Comparison of ENCODE assay signal across 18 cellular contexts in genomic region chr10:21097926-21098355, GRCh38.
"Had no signal": no experiment of that assay in that cellular context is flagged by ENCODE, and none has a peak within 500 bp of the region (broad histone marks: within the 10 kb centered on the region; RNA-seq: fewer than 3 reads in every experiment).

No MANE protein-coding gene starts in this region.

- H3K27ac Mint-ChIP-seq: activated naive CD4-positive, alpha-beta T cell treated with anti-CD3 and anti-CD28 coated beads, Interleukin-2, amount 10 ng/mL, durations not matched to agents 7 days and 5 days; activated T-helper 2 cell treated with anti-CD3 and anti-CD28 coated beads, Interferon-gamma antibody, Interleukin-2, Interleukin-4, amounts not matched to agents 10 μg/mL and 5 μg/mL and 100 μg/mL, durations not matched to agents 14 hours and 24 hours and 36 hours; natural killer cell; T-helper 17 cell had no signal

- H3K27ac ChIP-seq: psoas muscle, spleen, transverse colon had no signal

- H3K9me3 ChIP-seq: adrenal gland, body of pancreas, mucosa of descending colon, psoas muscle, right lobe of liver, spleen, transverse colon had no signal

- H3K36me3 ChIP-seq: adrenal gland, right lobe of liver, spleen, transverse colon had no signal

- H3K4me1 ChIP-seq: psoas muscle, right lobe of liver, spleen, transverse colon had no signal

- H3K27me3 ChIP-seq: adrenal gland, body of pancreas, right lobe of liver, spleen, transverse colon had no signal

- H3K4me3 Mint-ChIP-seq: activated naive CD4-positive, alpha-beta T cell treated with anti-CD3 and anti-CD28 coated beads, Interleukin-2, amount 10 ng/mL, durations not matched to agents 7 days and 5 days; natural killer cell; T-helper 17 cell had no signal

- H3K4me3 ChIP-seq: adrenal gland, body of pancreas, lung, mucosa of descending colon, psoas muscle, right lobe of liver, spleen, transverse colon had no signal

- H3K36me3 Mint-ChIP-seq: activated naive CD4-positive, alpha-beta T cell treated with anti-CD3 and anti-CD28 coated beads, Interleukin-2, amount 10 ng/mL, durations not matched to agents 7 days and 5 days; natural killer cell had no signal

- H3K9me3 Mint-ChIP-seq: activated naive CD4-positive, alpha-beta T cell treated with anti-CD3 and anti-CD28 coated beads, Interleukin-2, amount 10 ng/mL, durations not matched to agents 7 days and 5 days; activated T-helper 2 cell treated with anti-CD3 and anti-CD28 coated beads, Interferon-gamma antibody, Interleukin-2, Interleukin-4, amounts not matched to agents 10 μg/mL and 5 μg/mL and 100 μg/mL, durations not matched to agents 14 hours and 24 hours and 36 hours; natural killer cell had no signal

- H3K27me3 Mint-ChIP-seq: activated naive CD4-positive, alpha-beta T cell treated with anti-CD3 and anti-CD28 coated beads, Interleukin-2, amount 10 ng/mL, durations not matched to agents 7 days and 5 days had no signal

- DNase-seq: activated naive CD4-positive, alpha-beta T cell treated with anti-CD3 and anti-CD28 coated beads, Interleukin-2, amount 10 ng/mL, durations not matched to agents 7 days and 5 days; cerebellar nuclear complex; hypothalamus; mucosa of descending colon; natural killer cell; occipital lobe; psoas muscle; right lobe of liver; spleen; stimulated activated CD4-positive, alpha-beta T cell treated with anti-CD3 and anti-CD28 coated beads, Interleukin-1b, Interleukin-23, amount 100 ng/mL, for 48 hours; stimulated activated naive CD4-positive, alpha-beta T cell; substantia nigra; T-helper 17 cell; transverse colon had no signal

- H3K4me1 Mint-ChIP-seq: activated naive CD4-positive, alpha-beta T cell treated with anti-CD3 and anti-CD28 coated beads, Interleukin-2, amount 10 ng/mL, durations not matched to agents 7 days and 5 days; natural killer cell; T-helper 17 cell had no signal
